In genomic region chr5:180494510-180495181, GRCh38 we compare ENCODE assay signal across 8 cellular contexts. TPM values are rescaled to one million over a fixed set of nuclear protein-coding genes. Genes with fewer than 3 reads are reported as not detected.
DNase-seq lines count a peak whose midpoint lies in the region; ATAC-seq and TF ChIP-seq lines count a peak whose summit lies in the region.

No MANE protein-coding gene starts in this region.

- peak overlapping the region; percentile 70 for H3K27ac ChIP-seq in SJCRH30

- no peaks in the 10 kb centered on the region for H3K9me3 ChIP-seq in SJCRH30 (replicated peaks)

- no peaks in the 10 kb centered on the region for H3K4me1 ChIP-seq in SJCRH30

- H3K36me3 ChIP-seq in SJCRH30 = peaks cover 12% of the 10 kb centered on the region

- DNase-seq in activated CD8-positive, alpha-beta memory T cell treated with anti-CD3 and anti-CD28 coated beads for 4 hours (ENCODE audit: low read depth in 2 of 2) = peak; percentile 1 to 27
- DNase-seq in activated CD8-positive, alpha-beta memory T cell treated with anti-CD3 and anti-CD28 coated beads for 24 hours = no peak
- DNase-seq in SJCRH30 = peak; percentile 27 to 36
- peak in 36 of 58 donors; percentile 3 to 66 (median 40) for DNase-seq in anterior cingulate cortex (lab: John Stamatoyannopoulos, UW)
- DNase-seq in hippocampal formation (lab: John Stamatoyannopoulos, UW) = peak; percentile 8 to 24
- DNase-seq in retinal pigment epithelial cell (ENCODE audit: low read depth) = no peak
- no peak for DNase-seq in middle frontal gyrus (ENCODE audit: extremely low spot score, low spot score)

- H3K27me3 ChIP-seq in SJCRH30 = no peaks in the 10 kb centered on the region

- no peak for TF ChIP-seq CTCF in retinal pigment epithelial cell (conservative IDR thresholded peaks at IDR 0.05; ENCODE audit: low read depth, low read length)

- H3K4me3 ChIP-seq in SJCRH30 (peak overlapping the region; percentile 88), retinal pigment epithelial cell (ENCODE audit: low read length) (peak overlapping the region; percentile 82)

- ATAC-seq in HG02943 (IDR thresholded peaks at IDR 0.05; ENCODE audit: low read depth, unreplicated experiment) = peak; percentile 41

RNA-seq across cellular contexts. Expression of gene CNOT6, which starts 0.5 kb away (rescaled TPM):
- total RNA-seq in SJCRH30 (2014; rRNA removed; shearing (Covaris generic)) = 26.1 and 28.2 TPM in 2 replicates

Comparison
In these comparisons a context has a peak if more than half of its experiments do, and no peak if none do; other contexts are left out.
1. DNase-seq: peak in activated CD8-positive, alpha-beta memory T cell treated with anti-CD3 and anti-CD28 coated beads for 4 hours (2 of 2), SJCRH30 (2 of 2), anterior cingulate cortex (36 of 58) and hippocampal formation (2 of 2); none in activated CD8-positive, alpha-beta memory T cell treated with anti-CD3 and anti-CD28 coated beads for 24 hours (single experiment), retinal pigment epithelial cell (single experiment) and middle frontal gyrus (single experiment).